In the genomic region with DNA sequence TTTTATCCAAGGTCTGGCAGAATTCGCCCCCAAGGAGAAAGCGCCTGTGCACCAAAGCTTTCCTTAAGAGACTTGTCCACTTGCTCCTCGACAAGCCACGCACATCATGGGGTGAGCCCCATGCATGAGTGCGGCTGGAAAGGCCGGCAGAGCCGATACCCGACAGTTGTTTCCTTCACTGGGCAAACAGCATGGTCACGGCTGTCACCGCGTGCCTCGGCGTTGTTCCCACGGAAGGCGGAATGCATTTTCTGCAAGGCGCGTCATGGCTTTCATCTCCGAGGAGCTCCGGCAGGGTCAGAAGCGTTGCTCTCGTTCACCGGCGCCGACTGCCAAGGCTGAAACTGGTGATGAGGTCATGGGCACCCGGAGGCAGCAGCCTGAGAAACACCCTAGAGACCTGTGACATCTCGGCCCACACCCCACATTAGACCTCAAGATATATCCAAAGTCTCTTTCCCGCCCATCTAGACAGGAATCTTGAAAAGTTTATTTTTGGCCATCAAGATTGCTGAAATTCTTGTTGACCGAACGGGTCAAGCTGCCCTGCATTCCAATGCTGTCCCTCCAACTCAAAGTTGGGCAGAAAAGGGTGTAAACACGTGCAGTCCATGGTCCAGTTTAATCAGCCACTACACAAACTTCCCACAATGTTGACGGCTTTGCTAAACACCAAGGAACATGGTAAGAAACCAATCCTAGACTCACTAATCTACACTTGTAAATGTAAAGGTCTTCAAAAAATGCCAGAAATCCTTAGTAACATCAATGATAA, we compare ENCODE assay signal across 9 cellular contexts. TPM values are rescaled to one million over a fixed set of nuclear protein-coding genes. Genes with fewer than 3 reads are reported as not detected.
DNase-seq lines count a peak whose midpoint lies in the region; ATAC-seq lines count a peak whose summit lies in the region.
"Had no signal": no experiment of that assay in that cellular context is flagged by ENCODE, and none has a peak within 500 bp of the region (broad histone marks: within the 10 kb centered on the region; RNA-seq: fewer than 3 reads in every experiment).

No MANE protein-coding gene starts in this region.

- H3K4me1 Mint-ChIP-seq in stimulated activated naive CD8-positive, alpha-beta T cell treated with anti-CD3 and anti-CD28 coated beads, Interleukin-15, amount 100 ng/mL, for 72 hours, result peaks cover 14% of the 10 kb centered on the region

- H3K27ac Mint-ChIP-seq in stimulated activated naive CD8-positive, alpha-beta T cell treated with anti-CD3 and anti-CD28 coated beads, Interleukin-15, amount 100 ng/mL, for 72 hours, result no peak overlapping the region
- H3K27ac Mint-ChIP-seq: CD4-positive, CD25-positive, alpha-beta regulatory T cell had no signal

- DNase-seq in NCI-H1105 treated with DMSO at 0.1 percent for 48 hours (lab: John Stamatoyannopoulos, UW) (peak; percentile 52), NCI-H1105 (lab: John Stamatoyannopoulos, UW) (no peak), NCI-H774 (lab: John Stamatoyannopoulos, UW) (peak; percentile 34), dedifferentiated amniotic fluid mesenchymal stem cell (ENCODE audit: extremely low spot score) (peak; percentile 53), left lobe of liver (ENCODE audit: low spot score) (peak; percentile 69), DMS79 (lab: John Stamatoyannopoulos, UW) (no peak)
- no peak for DNase-seq in stimulated activated naive CD8-positive, alpha-beta T cell treated with anti-CD3 and anti-CD28 coated beads, Interleukin-15, amount 100 ng/mL, for 72 hours
- DNase-seq: CD4-positive, CD25-positive, alpha-beta regulatory T cell had no signal

- H3K4me3 Mint-ChIP-seq in stimulated activated naive CD8-positive, alpha-beta T cell treated with anti-CD3 and anti-CD28 coated beads, Interleukin-15, amount 100 ng/mL, for 72 hours, result peak overlapping the region; percentile 33 to 39

- H3K9me3 Mint-ChIP-seq in stimulated activated naive CD8-positive, alpha-beta T cell treated with anti-CD3 and anti-CD28 coated beads, Interleukin-15, amount 100 ng/mL, for 72 hours, result no peaks in the 10 kb centered on the region

- peaks cover 62% of the 10 kb centered on the region for H3K27me3 Mint-ChIP-seq in stimulated activated naive CD8-positive, alpha-beta T cell treated with anti-CD3 and anti-CD28 coated beads, Interleukin-15, amount 100 ng/mL, for 72 hours

- ATAC-seq in left lobe of liver (peak; percentile 43), HG03135 (IDR thresholded peaks at IDR 0.05; ENCODE audit: unreplicated experiment) (no peak)
- no peak for ATAC-seq in stimulated activated naive CD8-positive, alpha-beta T cell treated with anti-CD3 and anti-CD28 coated beads, Interleukin-15, amount 100 ng/mL, for 72 hours

RNA-seq across cellular contexts. Expression of gene TJP1, which starts 0.6 kb away (rescaled TPM):
- total RNA-seq in left lobe of liver, result 24.9 TPM
- total RNA-seq: CD4-positive, CD25-positive, alpha-beta regulatory T cell had no signal

Comparison
In these comparisons a context has a peak if more than half of its experiments do, and no peak if none do; other contexts are left out.
1. DNase-seq: peak in NCI-H1105 treated with DMSO at 0.1 percent for 48 hours (single experiment), NCI-H774 (single experiment), dedifferentiated amniotic fluid mesenchymal stem cell (single experiment) and left lobe of liver (single experiment); none in NCI-H1105 (single experiment), stimulated activated naive CD8-positive, alpha-beta T cell treated with anti-CD3 and anti-CD28 coated beads, Interleukin-15, amount 100 ng/mL, for 72 hours (0 of 2) and DMS79 (single experiment).